Comparison of ENCODE assay signal across 16 cellular contexts in the genomic region with DNA sequence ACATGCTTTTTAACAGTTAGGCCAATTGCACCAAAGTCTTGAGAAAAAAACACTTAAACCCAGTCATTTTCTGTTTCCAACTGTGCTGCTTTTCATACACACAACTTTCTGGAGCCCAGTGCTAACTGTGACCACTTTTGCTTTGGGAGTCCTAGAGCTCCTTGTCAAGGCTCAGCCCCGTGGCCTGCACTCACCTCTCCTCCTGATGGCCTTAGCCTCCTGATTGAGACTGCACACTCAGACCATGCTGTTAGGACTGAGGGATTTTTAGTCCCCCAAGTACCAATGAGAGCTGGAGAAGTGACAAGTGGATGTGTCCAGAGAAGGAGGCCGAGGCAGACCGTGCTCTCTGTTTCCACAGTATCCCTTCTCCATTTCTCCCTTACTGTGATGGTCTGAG.
DNase-seq lines count a peak whose midpoint lies in the region; ATAC-seq and TF ChIP-seq lines count a peak whose summit lies in the region.
"Had no signal": no experiment of that assay in that cellular context is flagged by ENCODE, and none has a peak within 500 bp of the region (broad histone marks: within the 10 kb centered on the region; RNA-seq: fewer than 3 reads in every experiment).

No MANE protein-coding gene starts in this region.

- peaks cover 35% of the 10 kb centered on the region for H3K4me1 ChIP-seq in ACC112 (ENCODE audit: control insufficient read depth, insufficient read depth, low read length, unreplicated experiment)
- H3K4me1 ChIP-seq: ascending aorta had no signal

- ATAC-seq in GM21360 (IDR thresholded peaks at IDR 0.05; ENCODE audit: unreplicated experiment): peak; percentile 14
- ATAC-seq in HG03442 (IDR thresholded peaks at IDR 0.05; ENCODE audit: unreplicated experiment): peak; percentile 13
- no peak for ATAC-seq in HG02678 (IDR thresholded peaks at IDR 0.05; ENCODE audit: unreplicated experiment)
- ATAC-seq: HepG2, left lobe of liver had no signal

- H2AFZ ChIP-seq in ACC112 (ENCODE audit: low read length, unreplicated experiment): peak overlapping the region; percentile 27

- no peak overlapping the region for H3K4me3 ChIP-seq in ACC112 (ENCODE audit: low read depth, low read length)
- no peak overlapping the region for H3K4me3 ChIP-seq in coronary artery
- H3K4me3 ChIP-seq: ascending aorta had no signal

- H3K79me2 ChIP-seq in ACC112 (ENCODE audit: control insufficient read depth, insufficient read depth, low read length, unreplicated experiment): no peaks in the 10 kb centered on the region

- DNase-seq in coronary artery (ENCODE audit: low spot score) (peak; percentile 50), ACHN (no peak), NCI-H1436 (lab: John Stamatoyannopoulos, UW) (no peak), hepatic stellate cell (ENCODE audit: low spot score) (no peak)
- DNase-seq: cerebellar nuclear complex; effector CD8-positive, alpha-beta T cell; NCI-H1417; NCI-H524 had no signal

- TF ChIP-seq CTCF in coronary artery (IDR thresholded peaks at IDR 0.05): no peak

- 0 out of 2 replicates have a peak, but pooled peaks cover 4% of the 10 kb centered on the region for H3K36me3 ChIP-seq in ACC112 (ENCODE audit: insufficient read depth, low read length)

- H3K27ac ChIP-seq in ACC112 (ENCODE audit: low read depth, low read length) (peak overlapping the region; percentile 63), coronary artery (peak overlapping the region in 1 of 2 donors; percentile 6)
- H3K27ac ChIP-seq: C4-2B had no signal

- no peaks in the 10 kb centered on the region for H3K27me3 ChIP-seq in ACC112 (ENCODE audit: insufficient read depth, low read length)
- H3K27me3 ChIP-seq: ascending aorta had no signal

- in situ Hi-C loops in ACHN (cut with HindIII; ENCODE audit: low pct_ligation_motif_present, low pct_unique_long_range_greater_than_20kb, low sequenced_read_pairs): no loop called here
